ENCODE assay signal across 5 cellular contexts in the genomic region with DNA sequence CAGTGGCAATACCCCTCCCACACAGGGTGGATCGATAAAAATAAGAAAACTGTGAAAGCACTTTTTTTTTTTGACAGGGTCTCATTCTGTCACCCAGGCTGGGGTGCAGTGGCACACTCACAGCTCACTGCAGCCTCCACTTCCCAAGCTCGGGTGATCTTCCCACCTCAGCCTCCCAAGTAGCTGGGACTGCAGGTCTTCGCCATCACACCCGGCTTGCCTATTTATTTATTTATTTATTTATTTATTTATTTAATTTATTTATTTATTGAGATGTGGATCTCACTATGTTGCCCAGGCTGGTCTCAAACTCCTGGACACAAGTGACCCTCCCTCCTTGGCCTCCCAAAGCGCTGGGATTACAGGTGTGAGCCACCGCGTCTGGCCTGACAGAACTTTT.
DNase-seq lines count a peak whose midpoint lies in the region; ATAC-seq and TF ChIP-seq lines count a peak whose summit lies in the region.
"Not testable (repeated sequence)": the region's sequence is repeated elsewhere in the genome, so short reads cannot be mapped to it uniquely, and the experiment has no call there.

No MANE protein-coding gene starts in this region.

- not testable (repeated sequence) for H3K36me3 ChIP-seq in HEK293 (ENCODE audit: control insufficient read depth in 2 of 2, insufficient read depth in 1 of 2, low read length in 2 of 2); aorta (ENCODE audit: control insufficient read depth in 1 of 2, insufficient read depth in 2 of 2, low read length in 1 of 2)

- CTCF ChIA-PET in HEK293 (lab: Yijun Ruan, JAX): interaction anchor here (0.7 to 6.7 kb wide), 19 partner anchors 9 to 715 kb away, joined by 3 to 110 read pairs (median 8); a partner anchor contains a TSS

- 85 to 92% methylated on average over 5 to 7 of the region's 7 CpGs for WGBS in aorta, 2 donors

- not testable (repeated sequence) for H3K27ac ChIP-seq in HEK293 (ENCODE audit: extremely low read depth, low read depth, low read length); aorta (ENCODE audit: low read depth in 1 of 2, low read length in 2 of 2)

- H3K4me3 ChIP-seq in HEK293 (ENCODE audit: low read depth, low read length); aorta (ENCODE audit: low read length in 2 of 2): not testable (repeated sequence)

- DNase-seq in ecto neural progenitor cell (ENCODE audit: low spot score): peak; percentile 17
- peak; percentile 51 for DNase-seq in cardiac septum (ENCODE audit: low spot score)
- peak; percentile 28 for DNase-seq in posterior vena cava (ENCODE audit: low spot score)
- DNase-seq in aorta: peak; percentile 2 to 10

- ATAC-seq in aorta (ENCODE audit: low FRiP score): not testable (repeated sequence)

- POLR2A ChIA-PET in HEK293 (lab: Yijun Ruan, JAX): interaction anchor here (0.7 to 1.7 kb wide), 2 partner anchors 30 to 39 kb away, joined by 3 read pairs; no protein-coding TSS in a partner anchor

- not testable (repeated sequence) for H3K4me1 ChIP-seq in HEK293 (ENCODE audit: control insufficient read depth, insufficient read depth, low read length); aorta (ENCODE audit: control insufficient read depth in 1 of 2, insufficient read depth in 2 of 2, low read length in 2 of 2)

- not testable (repeated sequence) for H3K27me3 ChIP-seq in aorta (ENCODE audit: control insufficient read depth in 1 of 2, insufficient read depth in 2 of 2, low read length in 1 of 2)

- not testable (repeated sequence) for TF ChIP-seq CTCF in HEK293 (tag by site-specific recombination; IDR thresholded peaks at IDR 0.05)

- H3K9me3 ChIP-seq in HEK293 (ENCODE audit: control insufficient read depth, insufficient read depth, low read depth, low read length); aorta (ENCODE audit: control insufficient read depth, low read length): not testable (repeated sequence)

- intact Hi-C loops in cardiac septum (cut with DNase I): loop anchor here (1.0 to 5.0 kb wide), 3 partner anchors 69 to 633 kb away; no protein-coding TSS in a partner anchor
- intact Hi-C loops in posterior vena cava (cut with DNase I): loop anchor here (2.0 to 5.0 kb wide), 2 partner anchors 324 to 325 kb away; a partner anchor contains a TSS
- intact Hi-C loops in aorta (cut with DNase I): loop anchor here (2.0 kb wide), 1 partner anchor 325 kb away; a partner anchor contains a TSS

TF ChIP-seq in HEK293, 187 proteins besides CTCF, POLR2A, EP300 and RAD21 (continues in another document):
- TF ChIP-seq ZNF433 (tag by site-specific recombination; IDR thresholded peaks at IDR 0.05; ENCODE audit: low read depth): 0 out of 2 replicates have a peak, but pooled peaks have one; percentile 23
- TF ChIP-seq ZNF664 (tag by site-specific recombination; IDR thresholded peaks at IDR 0.05): peak; percentile 23; the same call in 1 of the 2 replicates
- TF ChIP-seq, protein P1, sequence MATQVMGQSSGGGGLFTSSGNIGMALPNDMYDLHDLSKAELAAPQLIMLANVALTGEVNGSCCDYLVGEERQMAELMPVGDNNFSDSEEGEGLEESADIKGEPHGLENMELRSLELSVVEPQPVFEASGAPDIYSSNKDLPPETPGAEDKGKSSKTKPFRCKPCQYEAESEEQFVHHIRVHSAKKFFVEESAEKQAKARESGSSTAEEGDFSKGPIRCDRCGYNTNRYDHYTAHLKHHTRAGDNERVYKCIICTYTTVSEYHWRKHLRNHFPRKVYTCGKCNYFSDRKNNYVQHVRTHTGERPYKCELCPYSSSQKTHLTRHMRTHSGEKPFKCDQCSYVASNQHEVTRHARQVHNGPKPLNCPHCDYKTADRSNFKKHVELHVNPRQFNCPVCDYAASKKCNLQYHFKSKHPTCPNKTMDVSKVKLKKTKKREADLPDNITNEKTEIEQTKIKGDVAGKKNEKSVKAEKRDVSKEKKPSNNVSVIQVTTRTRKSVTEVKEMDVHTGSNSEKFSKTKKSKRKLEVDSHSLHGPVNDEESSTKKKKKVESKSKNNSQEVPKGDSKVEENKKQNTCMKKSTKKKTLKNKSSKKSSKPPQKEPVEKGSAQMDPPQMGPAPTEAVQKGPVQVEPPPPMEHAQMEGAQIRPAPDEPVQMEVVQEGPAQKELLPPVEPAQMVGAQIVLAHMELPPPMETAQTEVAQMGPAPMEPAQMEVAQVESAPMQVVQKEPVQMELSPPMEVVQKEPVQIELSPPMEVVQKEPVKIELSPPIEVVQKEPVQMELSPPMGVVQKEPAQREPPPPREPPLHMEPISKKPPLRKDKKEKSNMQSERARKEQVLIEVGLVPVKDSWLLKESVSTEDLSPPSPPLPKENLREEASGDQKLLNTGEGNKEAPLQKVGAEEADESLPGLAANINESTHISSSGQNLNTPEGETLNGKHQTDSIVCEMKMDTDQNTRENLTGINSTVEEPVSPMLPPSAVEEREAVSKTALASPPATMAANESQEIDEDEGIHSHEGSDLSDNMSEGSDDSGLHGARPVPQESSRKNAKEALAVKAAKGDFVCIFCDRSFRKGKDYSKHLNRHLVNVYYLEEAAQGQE (tag by site-specific recombination; IDR thresholded peaks at IDR 0.05): peak; percentile 21; the same call in 1 of the 2 replicates
- TF ChIP-seq, protein P2, sequence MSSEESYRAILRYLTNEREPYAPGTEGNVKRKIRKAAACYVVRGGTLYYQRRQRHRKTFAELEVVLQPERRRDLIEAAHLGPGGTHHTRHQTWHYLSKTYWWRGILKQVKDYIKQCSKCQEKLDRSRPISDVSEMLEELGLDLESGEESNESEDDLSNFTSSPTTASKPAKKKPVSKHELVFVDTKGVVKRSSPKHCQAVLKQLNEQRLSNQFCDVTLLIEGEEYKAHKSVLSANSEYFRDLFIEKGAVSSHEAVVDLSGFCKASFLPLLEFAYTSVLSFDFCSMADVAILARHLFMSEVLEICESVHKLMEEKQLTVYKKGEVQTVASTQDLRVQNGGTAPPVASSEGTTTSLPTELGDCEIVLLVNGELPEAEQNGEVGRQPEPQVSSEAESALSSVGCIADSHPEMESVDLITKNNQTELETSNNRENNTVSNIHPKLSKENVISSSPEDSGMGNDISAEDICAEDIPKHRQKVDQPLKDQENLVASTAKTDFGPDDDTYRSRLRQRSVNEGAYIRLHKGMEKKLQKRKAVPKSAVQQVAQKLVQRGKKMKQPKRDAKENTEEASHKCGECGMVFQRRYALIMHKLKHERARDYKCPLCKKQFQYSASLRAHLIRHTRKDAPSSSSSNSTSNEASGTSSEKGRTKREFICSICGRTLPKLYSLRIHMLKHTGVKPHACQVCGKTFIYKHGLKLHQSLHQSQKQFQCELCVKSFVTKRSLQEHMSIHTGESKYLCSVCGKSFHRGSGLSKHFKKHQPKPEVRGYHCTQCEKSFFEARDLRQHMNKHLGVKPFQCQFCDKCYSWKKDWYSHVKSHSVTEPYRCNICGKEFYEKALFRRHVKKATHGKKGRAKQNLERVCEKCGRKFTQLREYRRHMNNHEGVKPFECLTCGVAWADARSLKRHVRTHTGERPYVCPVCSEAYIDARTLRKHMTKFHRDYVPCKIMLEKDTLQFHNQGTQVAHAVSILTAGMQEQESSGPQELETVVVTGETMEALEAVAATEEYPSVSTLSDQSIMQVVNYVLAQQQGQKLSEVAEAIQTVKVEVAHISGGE (tag by site-specific recombination; conservative IDR thresholded peaks at IDR 0.05; ENCODE audit: low read depth): 0 out of 2 replicates have a peak, but pooled peaks have one; percentile 48
- TF ChIP-seq, protein P3, sequence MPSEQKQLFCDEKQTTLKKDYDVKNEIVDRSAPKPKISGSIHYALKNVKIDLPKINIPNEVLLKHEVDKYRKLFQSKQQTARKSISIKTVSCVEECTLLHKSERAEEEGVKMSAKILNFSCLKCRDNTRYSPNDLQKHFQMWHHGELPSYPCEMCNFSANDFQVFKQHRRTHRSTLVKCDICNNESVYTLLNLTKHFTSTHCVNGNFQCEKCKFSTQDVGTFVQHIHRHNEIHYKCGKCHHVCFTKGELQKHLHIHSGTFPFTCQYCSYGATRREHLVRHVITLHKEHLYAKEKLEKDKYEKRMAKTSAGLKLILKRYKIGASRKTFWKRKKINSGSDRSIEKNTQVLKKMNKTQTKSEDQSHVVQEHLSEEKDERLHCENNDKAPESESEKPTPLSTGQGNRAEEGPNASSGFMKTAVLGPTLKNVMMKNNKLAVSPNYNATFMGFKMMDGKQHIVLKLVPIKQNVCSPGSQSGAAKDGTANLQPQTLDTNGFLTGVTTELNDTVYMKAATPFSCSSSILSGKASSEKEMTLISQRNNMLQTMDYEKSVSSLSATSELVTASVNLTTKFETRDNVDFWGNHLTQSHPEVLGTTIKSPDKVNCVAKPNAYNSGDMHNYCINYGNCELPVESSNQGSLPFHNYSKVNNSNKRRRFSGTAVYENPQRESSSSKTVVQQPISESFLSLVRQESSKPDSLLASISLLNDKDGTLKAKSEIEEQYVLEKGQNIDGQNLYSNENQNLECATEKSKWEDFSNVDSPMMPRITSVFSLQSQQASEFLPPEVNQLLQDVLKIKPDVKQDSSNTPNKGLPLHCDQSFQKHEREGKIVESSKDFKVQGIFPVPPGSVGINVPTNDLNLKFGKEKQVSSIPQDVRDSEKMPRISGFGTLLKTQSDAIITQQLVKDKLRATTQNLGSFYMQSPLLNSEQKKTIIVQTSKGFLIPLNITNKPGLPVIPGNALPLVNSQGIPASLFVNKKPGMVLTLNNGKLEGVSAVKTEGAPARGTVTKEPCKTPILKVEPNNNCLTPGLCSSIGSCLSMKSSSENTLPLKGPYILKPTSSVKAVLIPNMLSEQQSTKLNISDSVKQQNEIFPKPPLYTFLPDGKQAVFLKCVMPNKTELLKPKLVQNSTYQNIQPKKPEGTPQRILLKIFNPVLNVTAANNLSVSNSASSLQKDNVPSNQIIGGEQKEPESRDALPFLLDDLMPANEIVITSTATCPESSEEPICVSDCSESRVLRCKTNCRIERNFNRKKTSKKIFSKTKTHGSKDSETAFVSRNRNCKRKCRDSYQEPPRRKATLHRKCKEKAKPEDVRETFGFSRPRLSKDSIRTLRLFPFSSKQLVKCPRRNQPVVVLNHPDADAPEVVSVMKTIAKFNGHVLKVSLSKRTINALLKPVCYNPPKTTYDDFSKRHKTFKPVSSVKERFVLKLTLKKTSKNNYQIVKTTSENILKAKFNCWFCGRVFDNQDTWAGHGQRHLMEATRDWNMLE (tag by site-specific recombination; conservative IDR thresholded peaks at IDR 0.05; ENCODE audit: low read depth): peak; percentile 74
- 0 out of 2 replicates have a peak, but pooled peaks have one; percentile 30 for TF ChIP-seq ZBTB8A (tag by site-specific recombination; IDR thresholded peaks at IDR 0.05)
- peak; percentile 73; the same call in 1 of the 2 replicates for TF ChIP-seq ZNF394 (tag by site-specific recombination; IDR thresholded peaks at IDR 0.05; ENCODE audit: borderline replicate concordance)
- peak; percentile 45; the same call in 1 of the 2 replicates for TF ChIP-seq ZNF266 (tag by site-specific recombination; IDR thresholded peaks at IDR 0.05; ENCODE audit: low read depth)
- peak; percentile 39; the same call in 1 of the 2 replicates for TF ChIP-seq ZNF140 (tag by site-specific recombination; IDR thresholded peaks at IDR 0.05)
- peak; percentile 31; the same call in 1 of the 2 replicates for TF ChIP-seq ZNF555 (tag by site-specific recombination; conservative IDR thresholded peaks at IDR 0.05)
